Comparison of ENCODE assay signal across 1 cellular context in genomic region chr2:199851499-199851816, GRCh38.
TF ChIP-seq lines count a peak whose summit lies in the region.

No MANE protein-coding gene starts in this region.

TF ChIP-seq in H1, 55 proteins besides CTCF, POLR2A, EP300 and RAD21:
- TF ChIP-seq PHF8 (conservative IDR thresholded peaks at IDR 0.05; ENCODE audit: low read depth, low read length) = no peak
- no peak for TF ChIP-seq CREB1 (IDR thresholded peaks at IDR 0.05)
- no peak for TF ChIP-seq RNF2 (IDR thresholded peaks at IDR 0.05; ENCODE audit: borderline replicate concordance, low read depth, low read length, missing control alignments, poor library complexity, severe bottlenecking)
- no peak for TF ChIP-seq TBP (IDR thresholded peaks at IDR 0.05; ENCODE audit: low read depth, low read length)
- TF ChIP-seq KDM4A (IDR thresholded peaks at IDR 0.05; ENCODE audit: low read depth, low read length, severe bottlenecking) = no peak
- TF ChIP-seq SIRT6 (IDR thresholded peaks at IDR 0.05; ENCODE audit: low read length) = no peak
